In the genomic region with DNA sequence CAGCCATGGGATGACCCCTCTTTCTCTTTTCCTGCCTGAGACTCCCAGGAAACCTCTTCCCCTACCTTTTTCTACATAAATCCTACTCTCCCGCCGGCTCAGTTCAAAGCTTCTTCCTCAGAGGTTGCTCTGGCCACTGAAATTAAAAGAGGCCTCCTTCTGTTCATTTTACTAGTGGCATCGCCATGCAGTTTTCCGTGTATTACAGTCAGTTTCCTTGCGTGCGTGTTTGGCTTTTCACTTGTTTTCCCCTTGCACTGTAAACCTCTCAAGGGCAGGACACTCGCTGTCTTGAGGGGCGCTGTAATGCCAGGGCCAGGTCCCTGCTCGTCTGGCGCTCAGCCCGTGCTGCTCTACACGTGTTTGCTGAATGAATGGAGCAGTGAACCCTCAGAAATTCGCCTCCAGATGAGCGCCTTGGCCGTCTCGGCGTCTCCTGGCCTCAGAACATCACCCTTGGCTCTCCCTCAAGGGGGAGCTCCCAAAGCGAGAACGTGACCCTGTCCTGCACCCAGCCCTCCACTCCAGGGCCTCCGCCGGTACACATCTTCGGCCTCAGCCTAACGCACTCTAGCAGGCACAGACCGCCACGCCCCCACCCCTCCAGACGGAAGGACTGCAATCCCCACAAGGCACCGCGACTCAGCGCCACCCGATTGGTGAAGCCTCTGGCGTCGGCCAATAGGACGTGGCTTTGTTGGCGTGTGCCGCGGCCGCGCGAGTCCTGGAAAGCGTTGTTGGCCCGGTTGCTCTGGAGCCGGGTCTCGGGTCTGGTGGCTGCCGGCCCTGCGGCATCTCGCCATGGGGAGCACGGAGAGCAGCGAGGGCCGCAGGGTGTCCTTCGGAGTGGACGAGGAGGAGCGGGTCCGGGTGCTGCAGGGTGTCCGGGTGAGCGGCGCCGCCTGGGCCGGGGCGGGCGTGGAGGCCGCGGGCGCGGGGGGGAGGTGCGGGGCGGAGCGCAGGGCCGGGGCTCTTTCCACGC, we compare ENCODE assay signal across 8 cellular contexts. TPM values are rescaled to one million over a fixed set of nuclear protein-coding genes. Genes with fewer than 3 reads are reported as not detected.
A peak's percentile ranks its signal among the peaks of the same experiment; 100 is the strongest.
DNase-seq lines count a peak whose midpoint lies in the region; ATAC-seq and TF ChIP-seq lines count a peak whose summit lies in the region.

A gene with protein sequence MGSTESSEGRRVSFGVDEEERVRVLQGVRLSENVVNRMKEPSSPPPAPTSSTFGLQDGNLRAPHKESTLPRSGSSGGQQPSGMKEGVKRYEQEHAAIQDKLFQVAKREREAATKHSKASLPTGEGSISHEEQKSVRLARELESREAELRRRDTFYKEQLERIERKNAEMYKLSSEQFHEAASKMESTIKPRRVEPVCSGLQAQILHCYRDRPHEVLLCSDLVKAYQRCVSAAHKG (plus strand): TSS at position 729 of the 982 bp plus-strand sequence. CDS start 73 bp downstream, at position 802.

- H4K20me1 ChIP-seq in SK-N-SH (ENCODE audit: insufficient read depth), result no peaks in the 10 kb centered on the region

- peak within 1 kb of the TSS; percentile 95 for H3K4me3 Mint-ChIP-seq in activated naive CD4-positive, alpha-beta T cell treated with anti-CD3 and anti-CD28 coated beads, Interleukin-2, amount 50 U/mL, for 24 hours

- peak within 1 kb of the TSS in 1 of 2 experiments; percentile 60; a peak in 2 of 4 replicates for H3K27ac ChIP-seq in SK-N-SH (ENCODE audit: low read depth in 2 of 2, low read length in 1 of 2)
- H3K27ac ChIP-seq in suprapubic skin, result no peak within 1 kb of the TSS

- ATAC-seq in HG02571 (IDR thresholded peaks at IDR 0.05; ENCODE audit: unreplicated experiment), result peak; percentile 97

- TF ChIP-seq EP300 in SK-N-SH (IDR thresholded peaks at IDR 0.05; ENCODE audit: borderline replicate concordance in 1 of 2, low read depth in 1 of 2, low read length in 1 of 2) (no peak), suprapubic skin (IDR thresholded peaks at IDR 0.05) (no peak)

- POLR2A ChIA-PET in SK-N-SH (lab: Yijun Ruan, JAX), result interaction anchor here (2.0 kb wide), 1 partner anchor 20 kb away, joined by 6 read pairs; no protein-coding TSS in a partner anchor

- peak within 1 kb of the TSS; percentile 93 for H3K4me2 ChIP-seq in SK-N-SH

- H3K9me2 ChIP-seq in SK-N-SH, result no peaks in the 10 kb centered on the region

- DNase-seq in GM04504 (ENCODE audit: low read depth) (peak; percentile 85), NB4 (ENCODE audit: low read depth) (peak; percentile 96), SK-N-SH (peak; percentile 99), globus pallidus (ENCODE audit: low spot score) (peak; percentile 92), nucleus accumbens (lab: John Stamatoyannopoulos, UW) (peak; percentile 55 to 96 (median 91)), suprapubic skin (ENCODE audit: low spot score in 2 of 2) (peak; percentile 97 to 98)

- 0 out of 2 replicates have a peak, but pooled peaks cover 4% of the 10 kb centered on the region for H3K9me3 ChIP-seq in SK-N-SH
- H3K9me3 ChIP-seq in suprapubic skin, result no peaks in the 10 kb centered on the region

- TF ChIP-seq CTCF in NB4 (IDR thresholded peaks at IDR 0.05; ENCODE audit: low read depth, low read length) (peak; percentile 7), SK-N-SH (IDR thresholded peaks at IDR 0.05) (peak; percentile 29), suprapubic skin (IDR thresholded peaks at IDR 0.05) (no peak)

- peak within 1 kb of the TSS; percentile 86 for H2AFZ ChIP-seq in SK-N-SH (ENCODE audit: low read depth)

- H3K36me3 ChIP-seq in SK-N-SH (replicated peaks in 1 of 2; ENCODE audit: control insufficient read depth in 1 of 2, insufficient read depth in 2 of 2, low read length in 1 of 2), result no peaks in the 10 kb centered on the region
- no peaks in the 10 kb centered on the region for H3K36me3 ChIP-seq in suprapubic skin

- H3K9ac ChIP-seq in SK-N-SH, result peak within 1 kb of the TSS; percentile 68

- TF ChIP-seq RAD21 in SK-N-SH (IDR thresholded peaks at IDR 0.05; ENCODE audit: low read length), result peak; percentile 29

- TF ChIP-seq POLR2A in NB4 (IDR thresholded peaks at IDR 0.05; ENCODE audit: extremely low read depth, insufficient read length), result peak; percentile 32
- TF ChIP-seq POLR2A in suprapubic skin (IDR thresholded peaks at IDR 0.05), result no peak

- peaks cover 28% of the 10 kb centered on the region for H3K4me1 Mint-ChIP-seq in activated naive CD4-positive, alpha-beta T cell treated with anti-CD3 and anti-CD28 coated beads, Interleukin-2, amount 50 U/mL, for 24 hours

- WGBS in SK-N-SH (ENCODE audit: low lambda C conversion rate), result 12% methylated on average over 43 of the region's 69 CpGs
- WGBS in suprapubic skin, result 5% methylated on average over 27 of the region's 69 CpGs

- peaks cover 10% of the 10 kb centered on the region for H3K27me3 Mint-ChIP-seq in activated naive CD4-positive, alpha-beta T cell treated with anti-CD3 and anti-CD28 coated beads, Interleukin-2, amount 50 U/mL, for 24 hours

- H3K4me3 ChIP-seq in NB4 (ENCODE audit: low read depth, low read length), result peak within 1 kb of the TSS; percentile 64
- peak within 1 kb of the TSS; percentile 68 to 88 for H3K4me3 ChIP-seq in SK-N-SH (ENCODE audit: low read depth in 2 of 2, low read length in 1 of 2)
- peak within 1 kb of the TSS; percentile 97 for H3K4me3 ChIP-seq in suprapubic skin

- peaks cover 2% of the 10 kb centered on the region for H3K36me3 Mint-ChIP-seq in activated naive CD4-positive, alpha-beta T cell treated with anti-CD3 and anti-CD28 coated beads, Interleukin-2, amount 50 U/mL, for 24 hours

- peak within 1 kb of the TSS; percentile 93 for H3K27ac Mint-ChIP-seq in activated naive CD4-positive, alpha-beta T cell treated with anti-CD3 and anti-CD28 coated beads, Interleukin-2, amount 50 U/mL, for 24 hours

- CTCF ChIA-PET in SK-N-SH (lab: Yijun Ruan, JAX), result interaction anchor here (1.1 to 4.4 kb wide), 10 partner anchors 10 to 235 kb away, joined by 3 to 41 read pairs (median 4); no protein-coding TSS in a partner anchor

- H3K79me2 ChIP-seq in SK-N-SH (ENCODE audit: insufficient read depth), result peaks cover 35% of the 10 kb centered on the region; the same call in 1 of the 2 replicates

- H3F3A ChIP-seq in SK-N-SH (replicated peaks; ENCODE audit: insufficient read depth), result no peaks in the 10 kb centered on the region

- 0 out of 2 replicates have a peak, but pooled peaks cover 3% of the 10 kb centered on the region for H3K27me3 ChIP-seq in SK-N-SH (ENCODE audit: insufficient read depth)
- no peaks in the 10 kb centered on the region for H3K27me3 ChIP-seq in suprapubic skin

- peaks cover 6 to 20% of the 10 kb centered on the region in 2 experiments; a peak in 1 of 4 replicates for H3K4me1 ChIP-seq in SK-N-SH (ENCODE audit: control insufficient read depth in 1 of 2, insufficient read depth in 2 of 2, low read depth in 1 of 2, low read length in 1 of 2)
- H3K4me1 ChIP-seq in suprapubic skin, result peaks cover 16% of the 10 kb centered on the region

- H3K9me3 Mint-ChIP-seq in activated naive CD4-positive, alpha-beta T cell treated with anti-CD3 and anti-CD28 coated beads, Interleukin-2, amount 50 U/mL, for 24 hours, result no peaks in the 10 kb centered on the region

TF ChIP-seq in SK-N-SH, 30 proteins besides CTCF, POLR2A, EP300 and RAD21:
- TF ChIP-seq SMC3 (IDR thresholded peaks at IDR 0.05; ENCODE audit: low read depth, low read length) (peak; percentile 21; the same call in 1 of the 2 replicates), NFIC (IDR thresholded peaks at IDR 0.05; ENCODE audit: borderline replicate concordance) (no peak; the same call in 1 of the 2 replicates), CHD2 (IDR thresholded peaks at IDR 0.05; ENCODE audit: low read length, partially characterized antibody) (peak; percentile 95), MXI1 (IDR thresholded peaks at IDR 0.05; ENCODE audit: low read depth, low read length) (peak; percentile 98), RFX5 (IDR thresholded peaks at IDR 0.05; ENCODE audit: low read length) (no peak), TAF1 (IDR thresholded peaks at IDR 0.05; ENCODE audit: borderline replicate concordance, low read depth, low read length) (no peak), FOXJ3 (CRISPR knock-in tag; IDR thresholded peaks at IDR 0.05) (peak; percentile 20; the same call in 1 of the 2 replicates)
- TF ChIP-seq, protein P1, sequence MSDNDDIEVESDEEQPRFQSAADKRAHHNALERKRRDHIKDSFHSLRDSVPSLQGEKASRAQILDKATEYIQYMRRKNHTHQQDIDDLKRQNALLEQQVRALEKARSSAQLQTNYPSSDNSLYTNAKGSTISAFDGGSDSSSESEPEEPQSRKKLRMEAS (IDR thresholded peaks at IDR 0.05; ENCODE audit: low read depth), result peak; percentile 84; the same call in 1 of the 2 replicates
- TF ChIP-seq, protein P2, sequence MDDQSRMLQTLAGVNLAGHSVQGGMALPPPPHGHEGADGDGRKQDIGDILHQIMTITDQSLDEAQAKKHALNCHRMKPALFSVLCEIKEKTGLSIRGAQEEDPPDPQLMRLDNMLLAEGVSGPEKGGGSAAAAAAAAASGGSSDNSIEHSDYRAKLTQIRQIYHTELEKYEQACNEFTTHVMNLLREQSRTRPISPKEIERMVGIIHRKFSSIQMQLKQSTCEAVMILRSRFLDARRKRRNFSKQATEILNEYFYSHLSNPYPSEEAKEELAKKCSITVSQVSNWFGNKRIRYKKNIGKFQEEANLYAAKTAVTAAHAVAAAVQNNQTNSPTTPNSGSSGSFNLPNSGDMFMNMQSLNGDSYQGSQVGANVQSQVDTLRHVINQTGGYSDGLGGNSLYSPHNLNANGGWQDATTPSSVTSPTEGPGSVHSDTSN (IDR thresholded peaks at IDR 0.05), result no peak
- TF ChIP-seq, protein P3, sequence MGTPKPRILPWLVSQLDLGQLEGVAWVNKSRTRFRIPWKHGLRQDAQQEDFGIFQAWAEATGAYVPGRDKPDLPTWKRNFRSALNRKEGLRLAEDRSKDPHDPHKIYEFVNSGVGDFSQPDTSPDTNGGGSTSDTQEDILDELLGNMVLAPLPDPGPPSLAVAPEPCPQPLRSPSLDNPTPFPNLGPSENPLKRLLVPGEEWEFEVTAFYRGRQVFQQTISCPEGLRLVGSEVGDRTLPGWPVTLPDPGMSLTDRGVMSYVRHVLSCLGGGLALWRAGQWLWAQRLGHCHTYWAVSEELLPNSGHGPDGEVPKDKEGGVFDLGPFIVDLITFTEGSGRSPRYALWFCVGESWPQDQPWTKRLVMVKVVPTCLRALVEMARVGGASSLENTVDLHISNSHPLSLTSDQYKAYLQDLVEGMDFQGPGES (IDR thresholded peaks at IDR 0.05; ENCODE audit: low read depth, low read length), result peak; percentile 97

RNA-seq across cellular contexts. Expression of the gene that starts here (rescaled TPM):
- polyA plus RNA-seq in SK-N-SH (2012; rRNA removed), result 42.5 and 45.0 TPM in 2 replicates
- polyA plus RNA-seq in SK-N-SH (2012; cell fraction: cytosol; rRNA removed), result 31.3 and 38.6 TPM in 2 replicates
- 26.1 and 36.6 TPM in 2 replicates for polyA plus RNA-seq in SK-N-SH (2012; cell fraction: nucleus; rRNA removed)
- 10 to 100 TPM; 13.4 to 22.0 (median 16.1) TPM for total RNA-seq in suprapubic skin

Comparison
In these comparisons a context has a peak if more than half of its experiments do, and no peak if none do; other contexts are left out.
1. CTCF ChIP-seq: peak in NB4 (single experiment) and SK-N-SH (single experiment); none in suprapubic skin (0 of 2).
2. Peak in every context shown above with its lines, with median percentiles within 50 percentile points of each other: DNase-seq and H3K4me3 ChIP-seq.